ENCODE assay signal across 11 cellular contexts in the genomic region with DNA sequence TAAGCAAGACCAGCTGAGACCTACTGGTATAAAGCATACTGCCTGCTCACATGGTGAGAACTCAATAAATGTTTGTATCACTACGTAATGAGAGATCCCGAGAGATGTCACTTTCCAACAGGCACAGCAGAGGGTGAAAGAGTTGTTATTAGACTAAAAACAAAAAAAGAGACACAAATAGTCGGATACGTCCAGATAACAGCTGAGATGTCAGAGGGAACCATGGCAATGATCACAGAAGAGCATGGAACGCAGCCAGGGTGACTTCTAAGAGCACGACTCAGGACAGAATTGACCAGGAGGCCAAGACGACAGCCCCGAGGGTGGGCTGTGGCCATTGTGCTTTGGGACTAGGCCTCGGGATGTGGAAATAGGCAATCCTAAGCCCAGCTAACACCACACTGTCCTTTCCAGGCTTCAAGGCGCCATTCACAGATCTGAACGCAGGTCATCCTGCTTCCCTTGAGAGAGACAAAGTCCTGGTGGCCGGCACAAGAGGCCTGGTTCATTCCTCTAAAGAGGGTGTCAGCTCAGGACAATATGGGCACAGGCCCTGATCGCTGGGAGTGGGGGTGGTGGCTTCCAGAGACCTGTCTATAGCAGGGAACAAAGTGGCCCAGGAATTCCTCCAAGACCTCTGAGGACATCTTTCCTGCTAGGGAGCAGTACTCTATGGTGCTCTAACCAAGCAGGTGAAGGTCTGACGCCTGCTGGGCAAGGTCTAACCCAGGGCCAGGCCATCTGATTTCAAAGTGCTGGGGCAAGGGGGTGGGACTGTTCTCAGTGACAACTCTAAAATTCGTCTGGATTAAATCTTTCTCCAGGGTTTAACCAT. TPM values are rescaled to one million over a fixed set of nuclear protein-coding genes. Genes with fewer than 3 reads are reported as not detected.
DNase-seq lines count a peak whose midpoint lies in the region; ATAC-seq and TF ChIP-seq lines count a peak whose summit lies in the region.
"Had no signal": no experiment of that assay in that cellular context is flagged by ENCODE, and none has a peak within 500 bp of the region (broad histone marks: within the 10 kb centered on the region; RNA-seq: fewer than 3 reads in every experiment).

No MANE protein-coding gene starts in this region.

- no peak overlapping the region for H2BK120ac ChIP-seq in trophoblast cell (ENCODE audit: insufficient read depth, low read length, poor library complexity)

- peak overlapping the region; percentile 50; the same call in 1 of the 2 replicates for H3K27ac ChIP-seq in GM23338 (ENCODE audit: low read depth)
- H3K27ac ChIP-seq in esophagus muscularis mucosa (replicated peaks in 1 of 4) = peak overlapping the region; percentile 12 to 97 (median 42)
- no peak overlapping the region for H3K27ac ChIP-seq in trophoblast cell (ENCODE audit: low read depth, low read length)
- H3K27ac ChIP-seq: testis had no signal

- no peak overlapping the region for H4K12ac ChIP-seq in trophoblast cell (ENCODE audit: low read depth, low read length)

- no peak overlapping the region for H3K23ac ChIP-seq in trophoblast cell (ENCODE audit: low read length)

- CTCF ChIA-PET in activated naive CD4-positive, alpha-beta T cell treated with anti-CD3 and anti-CD28 coated beads, Interleukin-2, amount 10 ng/mL, durations not matched to agents 7 days and 5 days (lab: Charles Lee) = interaction anchor here (0.8 to 1.5 kb wide), 2 partner anchors 27 to 130 kb away, joined by 4 to 6 read pairs; no protein-coding TSS in a partner anchor

- peaks cover 19% of the 10 kb centered on the region for H3K4me1 ChIP-seq in GM23338 (ENCODE audit: insufficient read depth)
- H3K4me1 ChIP-seq in esophagus muscularis mucosa = peaks cover 67 to 88% (median 80%) of the 10 kb centered on the region in 4 donors
- peaks cover 17 to 23% of the 10 kb centered on the region in 2 experiments for H3K4me1 ChIP-seq in trophoblast cell (ENCODE audit: control insufficient read depth in 1 of 2, insufficient read depth in 2 of 2, low read length in 2 of 2)

- no peak overlapping the region for H3K18ac ChIP-seq in trophoblast cell (ENCODE audit: low read length)

- H3K9me3 Mint-ChIP-seq in GM23338 = no peaks in the 10 kb centered on the region
- H3K9me3 Mint-ChIP-seq in activated naive CD4-positive, alpha-beta T cell treated with anti-CD3 and anti-CD28 coated beads, Interleukin-2, amount 10 ng/mL, durations not matched to agents 7 days and 5 days = no peaks in the 10 kb centered on the region

- H3K79me1 ChIP-seq in trophoblast cell (ENCODE audit: low read length) = peaks cover 12% of the 10 kb centered on the region

- TF ChIP-seq CTCF in GM23338 (conservative IDR thresholded peaks at IDR 0.05; ENCODE audit: low read depth in 2 of 2) = no peak
- no peak for TF ChIP-seq CTCF in esophagus muscularis mucosa (IDR thresholded peaks at IDR 0.05)

- H3K36me3 ChIP-seq in GM23338 (ENCODE audit: insufficient read depth) = peaks cover 17% of the 10 kb centered on the region; the same call in 1 of the 2 replicates
- H3K36me3 ChIP-seq in esophagus muscularis mucosa = peaks cover 0 to 28% (median 9%) of the 10 kb centered on the region in 4 donors
- peaks cover 14 to 19% of the 10 kb centered on the region in 2 experiments for H3K36me3 ChIP-seq in trophoblast cell (ENCODE audit: control insufficient read depth in 1 of 2, insufficient read depth in 2 of 2, low read length in 2 of 2)

- H3K4ac ChIP-seq in trophoblast cell (ENCODE audit: low read depth, low read length) = peak overlapping the region; percentile 78

- H2BK12ac ChIP-seq in trophoblast cell (ENCODE audit: low read length) = no peak overlapping the region

- peaks cover 71% of the 10 kb centered on the region for H4K20me1 ChIP-seq in GM23338 (replicated peaks; ENCODE audit: insufficient read depth)

- peaks cover 43% of the 10 kb centered on the region for H3K4me1 Mint-ChIP-seq in GM23338
- peaks cover 79% of the 10 kb centered on the region for H3K4me1 Mint-ChIP-seq in activated naive CD4-positive, alpha-beta T cell treated with anti-CD3 and anti-CD28 coated beads, Interleukin-2, amount 10 ng/mL, durations not matched to agents 7 days and 5 days

- H2AFZ ChIP-seq in GM23338 = no peak overlapping the region
- H2AFZ ChIP-seq in trophoblast cell (ENCODE audit: insufficient read depth, low read length, poor library complexity) = no peak overlapping the region

- H3K9ac ChIP-seq in trophoblast cell (ENCODE audit: low read length) = peak overlapping the region; percentile 35

- DNase-seq in GM23338 (ENCODE audit: low spot score) = no peak
- no peak for DNase-seq in esophagus muscularis mucosa (ENCODE audit: extremely low spot score)
- peak in 1 of 2 donors; percentile 20 for DNase-seq in trophoblast cell
- no peak for DNase-seq in activated naive CD4-positive, alpha-beta T cell treated with anti-CD3 and anti-CD28 coated beads, Interleukin-2, amount 10 ng/mL, durations not matched to agents 7 days and 5 days
- DNase-seq: activated CD4-positive, alpha-beta T cell treated with anti-CD3 and anti-CD28 coated beads, Interleukin-2, amount 50 U/mL, for 48 hours; Caco-2; NCI-H1105 treated with DMSO at 0.1 percent for 48 hours; NCI-H82; testis had no signal

- no peak overlapping the region for H3K14ac ChIP-seq in trophoblast cell (ENCODE audit: low read length)

- no peaks in the 10 kb centered on the region for H3K9me3 ChIP-seq in esophagus muscularis mucosa
- no peaks in the 10 kb centered on the region for H3K9me3 ChIP-seq in trophoblast cell (ENCODE audit: insufficient read depth, low read depth, low read length)
- H3K9me3 ChIP-seq: Caco-2, testis had no signal

- peaks cover 25% of the 10 kb centered on the region for H3K36me3 Mint-ChIP-seq in GM23338 (ENCODE audit: low read depth)
- H3K36me3 Mint-ChIP-seq in activated naive CD4-positive, alpha-beta T cell treated with anti-CD3 and anti-CD28 coated beads, Interleukin-2, amount 10 ng/mL, durations not matched to agents 7 days and 5 days = peaks cover 38% of the 10 kb centered on the region

- no peak overlapping the region for H3K27ac Mint-ChIP-seq in GM23338
- H3K27ac Mint-ChIP-seq in activated naive CD4-positive, alpha-beta T cell treated with anti-CD3 and anti-CD28 coated beads, Interleukin-2, amount 10 ng/mL, durations not matched to agents 7 days and 5 days = no peak overlapping the region

- peaks cover 5% of the 10 kb centered on the region; the same call in 1 of the 2 replicates for H3F3A ChIP-seq in GM23338 (replicated peaks; ENCODE audit: low read depth)

- peak overlapping the region; percentile 3; the same call in 1 of the 3 replicates for H3K4me3 Mint-ChIP-seq in GM23338
- H3K4me3 Mint-ChIP-seq in activated naive CD4-positive, alpha-beta T cell treated with anti-CD3 and anti-CD28 coated beads, Interleukin-2, amount 10 ng/mL, durations not matched to agents 7 days and 5 days = no peak overlapping the region

- H4K8ac ChIP-seq in trophoblast cell (ENCODE audit: low read depth, low read length) = no peak overlapping the region

- no peaks in the 10 kb centered on the region for H3K9me2 ChIP-seq in GM23338 (ENCODE audit: insufficient read depth)

- no peak for TF ChIP-seq POLR2A in esophagus muscularis mucosa (IDR thresholded peaks at IDR 0.05; ENCODE audit: low read depth)

- peaks cover 8% of the 10 kb centered on the region for H3K27me3 Mint-ChIP-seq in GM23338 (ENCODE audit: insufficient read depth, low read depth, poor library complexity)
- H3K27me3 Mint-ChIP-seq in activated naive CD4-positive, alpha-beta T cell treated with anti-CD3 and anti-CD28 coated beads, Interleukin-2, amount 10 ng/mL, durations not matched to agents 7 days and 5 days = no peaks in the 10 kb centered on the region

- H3K4me2 ChIP-seq in GM23338 (no peak overlapping the region), trophoblast cell (ENCODE audit: low read length) (no peak overlapping the region)

- no peak overlapping the region for H2AK5ac ChIP-seq in trophoblast cell (ENCODE audit: low read length)

- ATAC-seq in GM23338 = no peak
- ATAC-seq in activated CD4-positive, CD25-positive, alpha-beta regulatory T cell treated with anti-CD3 and anti-CD28 coated beads, Interleukin-2, amount 50 U/mL, for 24 hours = no peak
- ATAC-seq in HG03439 (IDR thresholded peaks at IDR 0.05; ENCODE audit: unreplicated experiment) = no peak

- H3K4me3 ChIP-seq in GM23338 = no peak overlapping the region
- no peak overlapping the region for H3K4me3 ChIP-seq in esophagus muscularis mucosa
- no peak overlapping the region for H3K4me3 ChIP-seq in trophoblast cell (ENCODE audit: low read depth, low read length)
- H3K4me3 ChIP-seq: testis had no signal

- H4K91ac ChIP-seq in trophoblast cell (ENCODE audit: low read depth, low read length) = no peak overlapping the region

- intact Hi-C loops in esophagus muscularis mucosa (cut with DNase I) = no loop called here

- WGBS in esophagus muscularis mucosa = 55% methylated on average over 12 of the region's 15 CpGs
- no CpG with 5 or more reads among the region's 15 CpGs for whole genome bisulfite sequencing in trophoblast cell (ENCODE audit: extremely low coverage, insufficient coverage, insufficient read length)

- no peak overlapping the region for H2BK5ac ChIP-seq in trophoblast cell (ENCODE audit: low read depth, low read length, poor library complexity)

- no peaks in the 10 kb centered on the region for H3K27me3 ChIP-seq in GM23338 (ENCODE audit: insufficient read depth)
- no peaks in the 10 kb centered on the region for H3K27me3 ChIP-seq in esophagus muscularis mucosa
- no peaks in the 10 kb centered on the region for H3K27me3 ChIP-seq in trophoblast cell (ENCODE audit: insufficient read depth, low read length)
- H3K27me3 ChIP-seq: testis had no signal

- peaks cover 88% of the 10 kb centered on the region for H3K79me2 ChIP-seq in GM23338 (replicated peaks; ENCODE audit: insufficient read depth)
- H3K79me2 ChIP-seq in trophoblast cell (ENCODE audit: control insufficient read depth, insufficient read depth, low read length, poor library complexity) = peaks cover 28% of the 10 kb centered on the region

- TF ChIP-seq EP300 in esophagus muscularis mucosa (IDR thresholded peaks at IDR 0.05) = no peak

RNA-seq across cellular contexts. Expression of gene SH3GL1, which starts 3.2 kb away (rescaled TPM):
- 85.8 and 89.5 TPM in 2 replicates for total RNA-seq in GM23338 (2014; rRNA removed; shearing (Covaris generic))
- 73.1 and 75.6 TPM in 2 replicates for polyA plus RNA-seq in GM23338 (2016; fragmentation: Nextera tagmentation; extraction: Ambion mirVana)
- 10 to 100 TPM; 49.4 to 77.2 (median 59.5) TPM for total RNA-seq in esophagus muscularis mucosa
- polyA plus RNA-seq in trophoblast cell (2013) = 134 and 142 TPM in 2 replicates

RNA-seq across cellular contexts. Expression of gene CHAF1A, which starts 5.3 kb away (rescaled TPM):
- 84.1 and 113 TPM in 2 replicates for total RNA-seq in GM23338 (2014; rRNA removed; shearing (Covaris generic))
- polyA plus RNA-seq in GM23338 (2016; fragmentation: Nextera tagmentation; extraction: Ambion mirVana) = 109 and 125 TPM in 2 replicates
- 10 to 100 TPM in 1 of 4 donors, 1 to 10 TPM in 3; 4.6 to 14.6 (median 7.6) TPM for total RNA-seq in esophagus muscularis mucosa
- 27.6 and 28.9 TPM in 2 replicates for polyA plus RNA-seq in trophoblast cell (2013)

RNA-seq across cellular contexts. Expression of gene MPND, which starts 53.8 kb away (rescaled TPM):
- 9.1 and 15.6 TPM in 2 replicates for total RNA-seq in GM23338 (2014; rRNA removed; shearing (Covaris generic))
- 11.8 and 22.5 TPM in 2 replicates for polyA plus RNA-seq in GM23338 (2016; fragmentation: Nextera tagmentation; extraction: Ambion mirVana)
- total RNA-seq in esophagus muscularis mucosa = 1 to 10 TPM; 5.3 to 9.2 (median 7.6) TPM
- 13.8 and 15.3 TPM in 2 replicates for polyA plus RNA-seq in trophoblast cell (2013)

RNA-seq across cellular contexts. Expression of gene STAP2, which starts 58.5 kb away (rescaled TPM):
- total RNA-seq in GM23338 (2014; rRNA removed; shearing (Covaris generic)) = 9.2 and 15.1 TPM in 2 replicates
- 20.7 and 21.7 TPM in 2 replicates for polyA plus RNA-seq in GM23338 (2016; fragmentation: Nextera tagmentation; extraction: Ambion mirVana)
- 1 to 10 TPM in 2 of 4 donors, under 1 TPM in 1, not detected in 1; 0.52 to 3.3 (median 1.7) TPM for total RNA-seq in esophagus muscularis mucosa
- 41.8 and 46.1 TPM in 2 replicates for polyA plus RNA-seq in trophoblast cell (2013)
